In the genomic region with DNA sequence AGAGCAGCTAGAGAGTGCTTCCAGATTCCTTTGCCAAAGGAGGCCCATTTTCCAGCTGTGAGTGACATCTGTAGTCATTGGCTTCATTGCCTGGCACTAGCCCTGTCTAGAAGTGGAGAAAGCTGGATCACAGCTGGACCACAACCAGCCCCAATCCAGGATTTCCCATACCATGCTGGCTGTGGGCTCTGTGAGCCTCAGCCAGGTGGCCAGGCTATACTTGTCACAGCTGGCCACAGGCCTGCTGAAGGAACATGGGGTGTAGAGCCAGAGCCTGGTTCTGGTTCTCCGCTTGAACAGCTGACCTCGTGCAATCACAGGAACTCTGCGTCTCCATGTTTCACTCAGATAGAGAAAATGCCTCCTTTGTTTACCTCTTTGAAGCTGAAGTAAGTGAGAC, we compare ENCODE assay signal across 20 cellular contexts. TPM values are rescaled to one million over a fixed set of nuclear protein-coding genes. Genes with fewer than 3 reads are reported as not detected.
A peak's percentile ranks its signal among the peaks of the same experiment; 100 is the strongest.
DNase-seq lines count a peak whose midpoint lies in the region; ATAC-seq, FAIRE-seq and TF ChIP-seq lines count a peak whose summit lies in the region.
"Had no signal": no experiment of that assay in that cellular context is flagged by ENCODE, and none has a peak within 500 bp of the region (broad histone marks: within the 10 kb centered on the region; RNA-seq: fewer than 3 reads in every experiment).

No MANE protein-coding gene starts in this region.

- H2BK5ac ChIP-seq in H1 (ENCODE audit: low read depth, low read length): no peak overlapping the region

- TF ChIP-seq RAD21 in H1 (IDR thresholded peaks at IDR 0.05 in 1 of 2, conservative IDR thresholded peaks at IDR 0.05 in 1 of 2; ENCODE audit: low read depth in 2 of 2, low read length in 2 of 2) (no peak), neural cell (conservative IDR thresholded peaks at IDR 0.05) (no peak)

- no peak overlapping the region for H4K5ac ChIP-seq in H1 (ENCODE audit: insufficient read length, low read depth, low read length)

- no peak overlapping the region for H2BK20ac ChIP-seq in H1 (ENCODE audit: low read length)

- H3F3A ChIP-seq in neural cell (ENCODE audit: insufficient read depth, low read length, poor library complexity, severe bottlenecking): peaks cover 18% of the 10 kb centered on the region

- no peak overlapping the region for H3K23ac ChIP-seq in H1 (ENCODE audit: insufficient read length)

- no peak overlapping the region for H4K91ac ChIP-seq in H1 (replicated peaks; ENCODE audit: insufficient read length, low read length)

- TF ChIP-seq CTCF in heart left ventricle (IDR thresholded peaks at IDR 0.05) (no peak), H1 (IDR thresholded peaks at IDR 0.05; ENCODE audit: control extremely low read depth in 1 of 3, insufficient read depth in 1 of 3, low read depth in 1 of 3, low read length in 3 of 3) (no peak), neural cell (IDR thresholded peaks at IDR 0.05; ENCODE audit: poor library complexity, severe bottlenecking) (no peak)

- no peak overlapping the region for H3K14ac ChIP-seq in H1 (ENCODE audit: insufficient read length)

- H3K79me1 ChIP-seq in H1 (ENCODE audit: low read depth, low read length): no peaks in the 10 kb centered on the region

- H3K9me3 ChIP-seq in heart left ventricle (no peaks in the 10 kb centered on the region), H1 (ENCODE audit: insufficient read depth in 2 of 2, low read depth in 1 of 2, low read length in 1 of 2) (no peaks in the 10 kb centered on the region), neural cell (ENCODE audit: low read length) (no peaks in the 10 kb centered on the region)
- H3K9me3 ChIP-seq: HAP-1 had no signal

- H3K27ac ChIP-seq in heart left ventricle: no peak overlapping the region
- H3K27ac ChIP-seq in H1 (ENCODE audit: low read depth, low read length): no peak overlapping the region
- H3K27ac ChIP-seq in neural cell (ENCODE audit: low read length): peak overlapping the region; percentile 95

- no peak overlapping the region for H2BK15ac ChIP-seq in H1 (ENCODE audit: low read length)

- WGBS in heart left ventricle, 4 donors: 35 to 65% (median 44%) methylated on average over 3 of the region's 3 CpGs
- 89% methylated on average over 3 of the region's 3 CpGs; no CpG with 5 or more reads in 1 of the 2 experiments for WGBS in H1 (ENCODE audit: extremely low coverage in 1 of 2, insufficient coverage in 1 of 2, insufficient read length in 1 of 2, insufficient replicate concordance in 2 of 2, low coverage in 1 of 2, low lambda C conversion rate in 2 of 2, missing lambda C conversion rate in 1 of 2), 2 experiments

- no peak overlapping the region for H2AK5ac ChIP-seq in H1 (ENCODE audit: low read depth, low read length)

- H3K4me2 ChIP-seq in H1 (ENCODE audit: insufficient read depth in 1 of 2, low read depth in 2 of 2, low read length in 2 of 2) (no peak overlapping the region), neural cell (ENCODE audit: low read length) (no peak overlapping the region)

- H3K4me1 ChIP-seq in heart left ventricle (peaks cover 0 to 33% (median 13%) of the 10 kb centered on the region in 12 donors), H1 (replicated peaks in 1 of 4; ENCODE audit: control insufficient read depth in 3 of 4, insufficient read depth in 4 of 4, low read length in 3 of 4) (peaks cover 0 to 10% (median 5%) of the 10 kb centered on the region in 4 experiments; a peak in 3 of 7 replicates)
- H3K4me1 ChIP-seq: HAP-1 had no signal

- peak in 1 of 5 donors; percentile 52 for DNase-seq in heart left ventricle
- DNase-seq in cardiac septum (ENCODE audit: low spot score): no peak
- no peak for DNase-seq in H1 (ENCODE audit: low read depth in 1 of 2, low spot score in 2 of 2)
- DNase-seq in NCI-H524 treated with DMSO at 0.1 percent for 48 hours (lab: John Stamatoyannopoulos, UW): no peak
- DNase-seq in superior temporal gyrus (ENCODE audit: extremely low spot score): no peak
- DNase-seq: C1 segment of cervical spinal cord; Calu3; CD4-positive, alpha-beta T cell; DMS153; DMS79 treated with DMSO at 0.1 percent for 48 hours; EL; GOT3 had no signal

- H2AFZ ChIP-seq in H1 (ENCODE audit: low read length): no peak overlapping the region
- H2AFZ ChIP-seq in neural cell (ENCODE audit: low read depth, low read length): no peak overlapping the region

- no peaks in the 10 kb centered on the region for H3K23me2 ChIP-seq in H1 (ENCODE audit: low read depth, low read length)

- H3K56ac ChIP-seq in H1 (replicated peaks; ENCODE audit: insufficient read length, low read depth, low read length): no peak overlapping the region

- TF ChIP-seq POLR2A in heart left ventricle (IDR thresholded peaks at IDR 0.05) (no peak), H1 (IDR thresholded peaks at IDR 0.05; ENCODE audit: control extremely low read depth in 1 of 2, low read depth in 2 of 2, low read length in 2 of 2) (no peak)

- H4K20me1 ChIP-seq in H1 (replicated peaks in 1 of 2; ENCODE audit: control insufficient read depth in 1 of 2, insufficient read depth in 2 of 2, low read length in 2 of 2) (no peaks in the 10 kb centered on the region), neural cell (ENCODE audit: insufficient read depth) (no peaks in the 10 kb centered on the region)

- H3K79me2 ChIP-seq in H1 (ENCODE audit: control insufficient read depth in 1 of 2, insufficient read depth in 2 of 2, low read length in 2 of 2) (no peaks in the 10 kb centered on the region), neural cell (replicated peaks; ENCODE audit: insufficient read depth, low read length) (no peaks in the 10 kb centered on the region)

- H3K27me3 ChIP-seq in heart left ventricle (no peaks in the 10 kb centered on the region), H1 (replicated peaks in 1 of 4; ENCODE audit: control insufficient read depth in 3 of 4, extremely low read depth in 1 of 4, insufficient read depth in 3 of 4, low read length in 3 of 4) (no peaks in the 10 kb centered on the region), neural cell (ENCODE audit: insufficient read depth, low read depth, low read length) (no peaks in the 10 kb centered on the region)

- TF ChIP-seq EP300 in H1 (IDR thresholded peaks at IDR 0.05; ENCODE audit: borderline replicate concordance in 1 of 2, low read depth in 2 of 2, low read length in 2 of 2): no peak
- no peak for TF ChIP-seq EP300 in neural cell (conservative IDR thresholded peaks at IDR 0.05; ENCODE audit: poor library complexity, severe bottlenecking)

- CTCF ChIA-PET in H1 (lab: Charles Lee; ENCODE audit: partially characterized antibody): interaction anchor here (0.5 to 0.6 kb wide), 2 partner anchors 15 to 34 kb away, joined by 3 read pairs; no protein-coding TSS in a partner anchor

- H4K8ac ChIP-seq in H1 (ENCODE audit: extremely low read depth, insufficient read depth, low read length): no peak overlapping the region

- no peak overlapping the region for H3K4me3 ChIP-seq in heart left ventricle
- no peak overlapping the region for H3K4me3 ChIP-seq in H1 (ENCODE audit: extremely low read depth in 1 of 4, insufficient read depth in 2 of 4, low read depth in 3 of 4, low read length in 4 of 4)
- H3K4me3 ChIP-seq in neural cell (ENCODE audit: low read length): no peak overlapping the region
- H3K4me3 ChIP-seq: HAP-1 had no signal

- intact Hi-C loops in heart left ventricle (cut with DNase I) (no loop called here), cardiac septum (cut with DNase I) (no loop called here)

- no peak overlapping the region for H3K4ac ChIP-seq in H1 (replicated peaks; ENCODE audit: insufficient read length, low read depth, low read length)

- H3K36me3 ChIP-seq in heart left ventricle: no peaks in the 10 kb centered on the region
- no peaks in the 10 kb centered on the region for H3K36me3 ChIP-seq in H1 (ENCODE audit: control insufficient read depth in 2 of 4, insufficient read depth in 4 of 4, low read length in 3 of 4)
- H3K36me3 ChIP-seq in neural cell (ENCODE audit: insufficient read depth, low read length): peaks cover 12% of the 10 kb centered on the region
- H3K36me3 ChIP-seq: HAP-1 had no signal

- no peak for FAIRE-seq in H1 (lab: Jason Lieb, UNC)
- FAIRE-seq: A204.1, G401.6, GM12891 had no signal

- no peak overlapping the region for H2BK12ac ChIP-seq in H1 (ENCODE audit: low read depth, low read length)

- POLR2A ChIA-PET in H1 (lab: Charles Lee; ENCODE audit: partially characterized antibody): interaction anchor here (1.1 to 1.7 kb wide), 3 partner anchors 10 to 17 kb away, joined by 3 to 6 read pairs (median 3); no protein-coding TSS in a partner anchor

- H3K9me2 ChIP-seq in neural cell (ENCODE audit: insufficient read depth, low read length): no peaks in the 10 kb centered on the region

- ATAC-seq in heart left ventricle: peak in 3 of 4 donors; percentile 20 to 44 (median 41)
- no peak for ATAC-seq in activated CD4-positive, CD25-positive, alpha-beta regulatory T cell treated with anti-CD3 and anti-CD28 coated beads, Interleukin-2, amount 50 U/mL, for 24 hours

- H3K9ac ChIP-seq in H1 (replicated peaks in 1 of 4; ENCODE audit: extremely low read depth in 1 of 4, low read depth in 3 of 4, low read length in 3 of 4) (no peak overlapping the region), neural cell (ENCODE audit: low read length) (no peak overlapping the region)

- H3K18ac ChIP-seq in H1 (ENCODE audit: extremely low read depth, low read length): peak overlapping the region; percentile 26; the same call in 1 of the 2 replicates

- no peak overlapping the region for H2BK120ac ChIP-seq in H1 (replicated peaks; ENCODE audit: low read depth, low read length)

RNA-seq across cellular contexts. Expression of a gene that starts 36.6 kb away (rescaled TPM):
- 10 to 100 TPM in 3 of 9 donors, 1 to 10 TPM in 6; 6.2 to 15.3 (median 9.4) TPM for total RNA-seq in heart left ventricle
- polyA plus RNA-seq in heart left ventricle: 1 to 10 TPM; 2.3 to 3.4 TPM
- total RNA-seq in cardiac septum: 7.6 TPM
- 5.8 TPM in 2 replicates for total RNA-seq in H1 (2021; fragmentation: NEBNext Ultra II Directional; extraction: Animal tissue kit (Norgen Biotek cat#: 25700))
- 2.2 and 3.2 TPM in 2 replicates for polyA plus RNA-seq in H1 (2011; rRNA removed)
- polyA plus RNA-seq in H1 (2011; cell fraction: cytosol; rRNA removed): 3.2 TPM
- 2.7 TPM for polyA plus RNA-seq in H1 (2011; cell fraction: nucleus; rRNA removed)
- polyA plus RNA-seq in H1 (2012, experiment 1 of 2): 3.1 to 3.9 TPM (median 3.6 TPM) in 4 replicates
- polyA plus RNA-seq in H1 (2012, experiment 2 of 2): 1.0 TPM
- 2.2 TPM for polyA plus RNA-seq in H1 (2013, experiment 1 of 2)
- 2.2 TPM for polyA plus RNA-seq in H1 (2013, experiment 2 of 2)
- polyA minus RNA-seq in H1 (2011; rRNA and poly(A)+ RNA removed): 6.4 and 10.0 TPM in 2 replicates
- polyA minus RNA-seq in H1 (2011; cell fraction: cytosol; rRNA and poly(A)+ RNA removed): 5.1 TPM
- 3.2 TPM for polyA minus RNA-seq in H1 (2011; cell fraction: nucleus; rRNA and poly(A)+ RNA removed)
- 35.4 and 37.5 TPM in 2 replicates for polyA plus RNA-seq in neural cell
- polyA minus RNA-seq in neural cell: 93.2 and 97.8 TPM in 2 replicates
- total RNA-seq: B cell had no signal

RNA-seq across cellular contexts. Expression of a gene that starts 38.6 kb away (rescaled TPM):
- total RNA-seq in heart left ventricle (1 to 10 TPM in 7 of 9 donors, under 1 TPM in 2; 0.49 to 3.5 (median 2.3) TPM), cardiac septum (1.6 TPM)
- polyA plus RNA-seq in heart left ventricle (1 to 10 TPM in 1 of 2 donors, under 1 TPM in 1; 0.47 to 1.2 TPM), H1 (2011; rRNA removed) (0.38 and 0.62 TPM in 2 replicates), neural cell (0.21 and 0.52 TPM in 2 replicates)
- total RNA-seq in H1 (2021; fragmentation: NEBNext Ultra II Directional; extraction: Animal tissue kit (Norgen Biotek cat#: 25700)): not detected in 2 replicates
- polyA plus RNA-seq in H1 (2011; cell fraction: cytosol; rRNA removed): 0.79 TPM
- 0.63 TPM for polyA plus RNA-seq in H1 (2011; cell fraction: nucleus; rRNA removed)
- polyA plus RNA-seq in H1 (2012, experiment 1 of 2): 0.23 to 0.40 TPM (median 0.38 TPM) in 3 of 4 replicates, not detected in the other
- not detected for polyA plus RNA-seq in H1 (2012, experiment 2 of 2)
- 0.14 TPM for polyA plus RNA-seq in H1 (2013, experiment 1 of 2)
- polyA plus RNA-seq in H1 (2013, experiment 2 of 2): 0.18 TPM
- polyA minus RNA-seq in H1 (2011; rRNA and poly(A)+ RNA removed): 1.0 and 1.4 TPM in 2 replicates
- not detected for polyA minus RNA-seq in H1 (2011; cell fraction: cytosol; rRNA and poly(A)+ RNA removed)
- 0.80 TPM for polyA minus RNA-seq in H1 (2011; cell fraction: nucleus; rRNA and poly(A)+ RNA removed)
- not detected in 2 replicates for polyA minus RNA-seq in neural cell
- total RNA-seq: HT1080 had no signal

RNA-seq across cellular contexts. Expression of a gene that starts 39.2 kb away (rescaled TPM):
- total RNA-seq in heart left ventricle: 10 to 100 TPM; 34.3 to 47.5 (median 37.0) TPM
- polyA plus RNA-seq in heart left ventricle: 10 to 100 TPM; 49.7 to 50.7 TPM
- total RNA-seq in cardiac septum: 44.3 TPM
- 23.6 and 24.5 TPM in 2 replicates for total RNA-seq in H1 (2021; fragmentation: NEBNext Ultra II Directional; extraction: Animal tissue kit (Norgen Biotek cat#: 25700))
- polyA plus RNA-seq in H1 (2011; rRNA removed): 35.3 and 61.5 TPM in 2 replicates
- 50.3 TPM for polyA plus RNA-seq in H1 (2011; cell fraction: cytosol; rRNA removed)
- polyA plus RNA-seq in H1 (2011; cell fraction: nucleus; rRNA removed): 25.5 TPM
- polyA plus RNA-seq in H1 (2012, experiment 1 of 2): 18.8 to 26.2 TPM (median 22.5 TPM) in 4 replicates
- polyA plus RNA-seq in H1 (2012, experiment 2 of 2): 20.0 TPM
- polyA plus RNA-seq in H1 (2013, experiment 1 of 2): 25.6 TPM
- polyA plus RNA-seq in H1 (2013, experiment 2 of 2): 24.2 TPM
- 7.3 and 8.7 TPM in 2 replicates for polyA minus RNA-seq in H1 (2011; rRNA and poly(A)+ RNA removed)
- 18.9 TPM for polyA minus RNA-seq in H1 (2011; cell fraction: cytosol; rRNA and poly(A)+ RNA removed)
- 17.4 TPM for polyA minus RNA-seq in H1 (2011; cell fraction: nucleus; rRNA and poly(A)+ RNA removed)
- 78.9 and 85.1 TPM in 2 replicates for polyA plus RNA-seq in neural cell
- 42.4 and 48.9 TPM in 2 replicates for polyA minus RNA-seq in neural cell

RNA-seq across cellular contexts. Expression of a gene that starts 45.9 kb away (rescaled TPM):
- total RNA-seq in heart left ventricle (1 to 10 TPM in 7 of 9 donors, under 1 TPM in 2; 0.24 to 3.8 (median 2.0) TPM), cardiac septum (2.0 TPM)
- polyA plus RNA-seq in heart left ventricle (under 1 TPM; 0.80 TPM), H1 (2011; rRNA removed) (0.38 and 0.60 TPM in 2 replicates), neural cell (11.1 and 13.2 TPM in 2 replicates)
- total RNA-seq in H1 (2021; fragmentation: NEBNext Ultra II Directional; extraction: Animal tissue kit (Norgen Biotek cat#: 25700)): 0.98 and 1.8 TPM in 2 replicates
- 0.54 TPM for polyA plus RNA-seq in H1 (2011; cell fraction: cytosol; rRNA removed)
- polyA plus RNA-seq in H1 (2011; cell fraction: nucleus; rRNA removed): 1.0 TPM
- polyA plus RNA-seq in H1 (2012, experiment 1 of 2): 0.37 to 0.95 TPM (median 0.79 TPM) in 4 replicates
- polyA plus RNA-seq in H1 (2012, experiment 2 of 2): 0.10 TPM
- polyA plus RNA-seq in H1 (2013, experiment 1 of 2): 2.9 TPM
- 1.8 TPM for polyA plus RNA-seq in H1 (2013, experiment 2 of 2)
- 0.88 and 2.1 TPM in 2 replicates for polyA minus RNA-seq in H1 (2011; rRNA and poly(A)+ RNA removed)
- not detected for polyA minus RNA-seq in H1 (2011; cell fraction: cytosol; rRNA and poly(A)+ RNA removed)
- 2.9 TPM for polyA minus RNA-seq in H1 (2011; cell fraction: nucleus; rRNA and poly(A)+ RNA removed)
- 31.4 and 35.7 TPM in 2 replicates for polyA minus RNA-seq in neural cell

Comparison
In these comparisons a context has a peak if more than half of its experiments do, and no peak if none do; other contexts are left out.
1. ATAC-seq: peak in heart left ventricle (3 of 4); none in activated CD4-positive, CD25-positive, alpha-beta regulatory T cell treated with anti-CD3 and anti-CD28 coated beads, Interleukin-2, amount 50 U/mL, for 24 hours (0 of 2).